In the genomic region with DNA sequence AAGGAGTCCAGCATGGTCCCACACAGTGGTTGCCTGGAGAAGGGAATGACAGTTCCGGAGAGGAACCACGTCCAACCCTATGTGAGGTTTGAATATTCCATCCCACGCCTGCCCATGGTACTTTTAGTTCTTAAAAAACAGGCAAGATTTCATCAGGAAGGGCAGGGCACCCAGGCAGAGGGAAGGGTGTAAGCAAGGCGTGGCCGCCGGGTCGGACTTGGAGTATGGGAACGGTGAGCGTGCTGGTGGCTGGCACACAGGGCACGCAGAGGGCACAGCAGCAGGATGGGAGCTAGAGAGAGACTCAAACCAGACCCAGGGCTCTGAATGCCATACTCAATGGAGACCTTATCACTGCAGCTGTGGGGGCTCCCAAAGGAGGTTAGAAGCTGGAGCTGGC, we compare ENCODE assay signal across 11 cellular contexts. TPM values are rescaled to one million over a fixed set of nuclear protein-coding genes. Genes with fewer than 3 reads are reported as not detected.
DNase-seq lines count a peak whose midpoint lies in the region; ATAC-seq and TF ChIP-seq lines count a peak whose summit lies in the region.
"Had no signal": no experiment of that assay in that cellular context is flagged by ENCODE, and none has a peak within 500 bp of the region (broad histone marks: within the 10 kb centered on the region; RNA-seq: fewer than 3 reads in every experiment).

No MANE protein-coding gene starts in this region.

- H3K4me1 ChIP-seq in BLaER1: peaks cover 99% of the 10 kb centered on the region
- H3K4me1 ChIP-seq in adrenal gland (replicated peaks in 1 of 2): peaks cover 58 to 86% of the 10 kb centered on the region in 2 donors
- peaks cover 60% of the 10 kb centered on the region for H3K4me1 ChIP-seq in right cardiac atrium (ENCODE audit: control insufficient read depth, insufficient read depth, low read length)

- DNase-seq in adrenal gland (no peak), right cardiac atrium (peak in 2 of 3 donors; percentile 73 to 85), renal cortical epithelial cell (ENCODE audit: low read depth) (peak; percentile 59), GM20000 (ENCODE audit: low spot score) (no peak)
- DNase-seq in stimulated activated CD4-positive, alpha-beta T cell treated with anti-CD3 and anti-CD28 coated beads, Interleukin-4, amount 100 ng/mL, for 24 hours: no peak
- DNase-seq: activated CD8-positive, alpha-beta memory T cell treated with anti-CD3 and anti-CD28 coated beads for 24 hours; foreskin fibroblast; NCI-H526 treated with DMSO at 0.1 percent for 48 hours had no signal

- no peaks in the 10 kb centered on the region for H3K27me3 ChIP-seq in BLaER1
- no peaks in the 10 kb centered on the region for H3K27me3 ChIP-seq in adrenal gland
- H3K27me3 ChIP-seq in right cardiac atrium (ENCODE audit: control insufficient read depth, insufficient read depth): no peaks in the 10 kb centered on the region

- H3K4me2 ChIP-seq in BLaER1: peak overlapping the region; percentile 62

- peaks cover 100% of the 10 kb centered on the region for H4K20me1 ChIP-seq in BLaER1

- ATAC-seq in right cardiac atrium (peak; percentile 34 to 52), GM21529 (IDR thresholded peaks at IDR 0.05; ENCODE audit: unreplicated experiment) (no peak), HG02763 (IDR thresholded peaks at IDR 0.05; ENCODE audit: unreplicated experiment) (no peak)

- H3K9ac ChIP-seq in BLaER1: no peak overlapping the region

- WGBS in adrenal gland, 4 donors: 65 to 82% (median 78%) methylated on average over 10 of the region's 10 CpGs
- 58% methylated on average over 10 of the region's 10 CpGs for WGBS in right cardiac atrium

- H3K27ac ChIP-seq in BLaER1 (0 out of 2 replicates have a peak overlapping the region, but pooled peaks have one; percentile 28), adrenal gland (peak overlapping the region in 3 of 5 donors; percentile 70 to 98 (median 95)), right cardiac atrium (ENCODE audit: low read length) (peak overlapping the region; percentile 60)

- intact Hi-C loops in adrenal gland (cut with DNase I) (no loop called here), right cardiac atrium (cut with DNase I) (no loop called here)

- H3K36me3 ChIP-seq in BLaER1 (peaks cover 31% of the 10 kb centered on the region), adrenal gland (replicated peaks in 1 of 2) (peaks cover 0 to 14% of the 10 kb centered on the region in 2 donors)

- TF ChIP-seq CTCF in adrenal gland (IDR thresholded peaks at IDR 0.05) (no peak), GM20000 (IDR thresholded peaks at IDR 0.05; ENCODE audit: extremely low read depth, missing control alignments) (no peak)

- H3K9me3 ChIP-seq in BLaER1: no peaks in the 10 kb centered on the region
- no peaks in the 10 kb centered on the region for H3K9me3 ChIP-seq in adrenal gland (replicated peaks in 1 of 3)
- no peaks in the 10 kb centered on the region for H3K9me3 ChIP-seq in right cardiac atrium (ENCODE audit: control insufficient read depth, low read length)

- no peak for TF ChIP-seq POLR2A in adrenal gland (IDR thresholded peaks at IDR 0.05)

- H3K4me3 ChIP-seq in BLaER1 (no peak overlapping the region), adrenal gland (no peak overlapping the region), right cardiac atrium (ENCODE audit: low read length) (no peak overlapping the region)

RNA-seq across cellular contexts. Expression of gene FAM53B, which starts 34.3 kb away (rescaled TPM):
- total RNA-seq in adrenal gland: 10 to 100 TPM; 37.7 to 90.9 (median 82.3) TPM
- polyA plus RNA-seq in adrenal gland: 10 to 100 TPM; 15.1 to 56.7 (median 17.8) TPM
- total RNA-seq in right cardiac atrium: 10 to 100 TPM; 34.6 to 58.3 (median 49.8) TPM
- polyA plus RNA-seq in right cardiac atrium: 39.5 TPM
- total RNA-seq in renal cortical epithelial cell: 15.5 and 20.4 TPM in 2 replicates

Comparison
In these comparisons a context has a peak if more than half of its experiments do, and no peak if none do; other contexts are left out.
1. H3K27ac ChIP-seq: peak in every context shown above with its lines; median percentile 95 in adrenal gland; 60 in right cardiac atrium; 28 in BLaER1.
2. DNase-seq: peak in right cardiac atrium (2 of 3) and renal cortical epithelial cell (single experiment); none in adrenal gland (0 of 7), stimulated activated CD4-positive, alpha-beta T cell treated with anti-CD3 and anti-CD28 coated beads, Interleukin-4, amount 100 ng/mL, for 24 hours (single experiment) and GM20000 (single experiment).
3. ATAC-seq: peak in right cardiac atrium (2 of 2); none in GM21529 (single experiment) and HG02763 (single experiment).